Comparison of ENCODE assay signal across 15 cellular contexts in genomic region chr2:23565814-23566213, GRCh38.
DNase-seq lines count a peak whose midpoint lies in the region; ATAC-seq and TF ChIP-seq lines count a peak whose summit lies in the region.
"Had no signal": no experiment of that assay in that cellular context is flagged by ENCODE, and none has a peak within 500 bp of the region (broad histone marks: within the 10 kb centered on the region; RNA-seq: fewer than 3 reads in every experiment).

No MANE protein-coding gene starts in this region.

- no peak overlapping the region for H3K9ac ChIP-seq in iPS-18a (ENCODE audit: low read length)
- H3K9ac ChIP-seq in skeletal muscle tissue (ENCODE audit: low read depth in 1 of 3, low read length in 3 of 3), result peak overlapping the region in 2 of 3 donors; percentile 40 to 43
- H3K9ac ChIP-seq: BLaER1 had no signal

- TF ChIP-seq CTCF in GM10266 (IDR thresholded peaks at IDR 0.05; ENCODE audit: control insufficient read depth, insufficient read depth, low read depth, missing control alignments), result no peak

- peaks cover 11% of the 10 kb centered on the region for H3K4me1 ChIP-seq in iPS-18a (ENCODE audit: control insufficient read depth, low read depth, low read length)
- peaks cover 46 to 54% (median 51%) of the 10 kb centered on the region in 3 donors for H3K4me1 ChIP-seq in skeletal muscle tissue (ENCODE audit: control insufficient read depth in 3 of 3, insufficient read depth in 3 of 3, low read length in 3 of 3)
- H3K4me1 ChIP-seq: BLaER1 had no signal

- no peak for ATAC-seq in GM19351 (IDR thresholded peaks at IDR 0.05; ENCODE audit: unreplicated experiment)

- H3K27ac ChIP-seq in cingulate gyrus (ENCODE audit: low read depth, low read length) (peak overlapping the region; percentile 11), iPS-18a (ENCODE audit: low read length) (peak overlapping the region; percentile 26), skeletal muscle tissue (ENCODE audit: low read depth, low read length) (peak overlapping the region; percentile 87)
- H3K27ac ChIP-seq: BLaER1, SJSA1 had no signal

- H3K27me3 ChIP-seq in iPS-18a (ENCODE audit: control insufficient read depth, insufficient read depth, low read length) (no peaks in the 10 kb centered on the region), skeletal muscle tissue (ENCODE audit: control insufficient read depth in 3 of 3, insufficient read depth in 3 of 3, low read length in 3 of 3) (no peaks in the 10 kb centered on the region)
- H3K27me3 ChIP-seq: BLaER1, SJSA1 had no signal

- DNase-seq in M059J (ENCODE audit: low read depth) (peak; percentile 23), NCI-H748 treated with DMSO at 0.1 percent for 48 hours (lab: John Stamatoyannopoulos, UW) (no peak), GM10266 (ENCODE audit: extremely low spot score) (no peak), NCI-H82 treated with DMSO at 0.1 percent for 48 hours (lab: John Stamatoyannopoulos, UW; ENCODE audit: unreplicated experiment) (no peak)
- DNase-seq: activated CD4-positive, alpha-beta T cell treated with anti-CD3 and anti-CD28 coated beads, Interleukin-2, amount 50 U/mL, for 48 hours; activated effector memory CD4-positive, alpha-beta T cell treated with anti-CD3 and anti-CD28 coated beads, Interleukin-2, amount 50 U/mL, for 16 hours; dermis blood vessel endothelial cell; NCI-H187; stimulated activated CD4-positive, alpha-beta T cell treated with anti-CD3 and anti-CD28 coated beads, Interleukin-4, amount 100 ng/mL, for 4 hours had no signal

- no peaks in the 10 kb centered on the region for H3K36me3 ChIP-seq in iPS-18a (ENCODE audit: control insufficient read depth, low read depth, low read length)
- H3K36me3 ChIP-seq in skeletal muscle tissue (ENCODE audit: control insufficient read depth in 3 of 3, insufficient read depth in 3 of 3, low read length in 3 of 3), result peaks cover 0 to 8% (median 0%) of the 10 kb centered on the region in 3 donors
- H3K36me3 ChIP-seq: BLaER1, SJSA1 had no signal

- H3K4me3 ChIP-seq in iPS-18a (ENCODE audit: low read length), result no peak overlapping the region
- H3K4me3 ChIP-seq in skeletal muscle tissue (ENCODE audit: low read length in 3 of 3), result no peak overlapping the region
- H3K4me3 ChIP-seq: BLaER1, SJSA1 had no signal

- no peaks in the 10 kb centered on the region for H3K9me3 ChIP-seq in iPS-18a (ENCODE audit: control insufficient read depth, low read depth, low read length)
- H3K9me3 ChIP-seq in skeletal muscle tissue (ENCODE audit: control insufficient read depth in 3 of 3, low read length in 3 of 3), result no peaks in the 10 kb centered on the region
- H3K9me3 ChIP-seq: BLaER1, SJSA1 had no signal

Comparison
In these comparisons a context has a peak if more than half of its experiments do, and no peak if none do; other contexts are left out.
1. H3K27ac ChIP-seq: peak in every context shown above with its lines; median percentile 87 in skeletal muscle tissue; 26 in iPS-18a; 11 in cingulate gyrus.